30 cellular contexts compared by ENCODE assay signal in genomic region chr12:80620281-80620680, GRCh38.
"Had no signal": no experiment of that assay in that cellular context is flagged by ENCODE, and none has a peak within 500 bp of the region (broad histone marks: within the 10 kb centered on the region; RNA-seq: fewer than 3 reads in every experiment).

No MANE protein-coding gene starts in this region.

- H3K4me1 ChIP-seq: Peyer's patch, SJSA1 had no signal

- H3K27me3 ChIP-seq: Peyer's patch, SJSA1 had no signal

- H3K27ac ChIP-seq: KMS-11, Peyer's patch, RWPE1, SJSA1 had no signal

- ATAC-seq: PC-3, Right ventricle myocardium inferior had no signal

- H3K4me3 ChIP-seq: Peyer's patch, SJSA1 had no signal

- H3K9me3 ChIP-seq: Peyer's patch, SJSA1, SK-N-SH had no signal

- H3K36me3 ChIP-seq: Peyer's patch, SJSA1 had no signal

- DNase-seq: Karpas-422, MM.1S, MV-4-11, NCI-H1092, NCI-H1105, NCI-H1417 treated with DMSO at 0.1 percent for 48 hours, NCI-H1436 treated with DMSO at 0.1 percent for 48 hours, NCI-H1694 treated with DMSO at 0.1 percent for 48 hours, NCI-H187 treated with DMSO at 0.1 percent for 48 hours, NCI-H2029, NCI-H2081, NCI-H2171 treated with DMSO at 0.1 percent for 48 hours, NCI-H2227 treated with DMSO at 0.1 percent for 48 hours, NCI-H345, NCI-H446, NCI-H510A treated with DMSO at 0.1 percent for 48 hours, NCI-H524 treated with DMSO at 0.1 percent for 48 hours, NCI-H774, OCI-M1, PC-3, Peyer's patch, SHP77, SIG-M5, SK-N-SH, SW 1271, T-helper 1 cell had no signal
